In genomic region chr6:149186873-149187272, GRCh38 we compare ENCODE assay signal across 11 cellular contexts.
"Had no signal": no experiment of that assay in that cellular context is flagged by ENCODE, and none has a peak within 500 bp of the region (broad histone marks: within the 10 kb centered on the region; RNA-seq: fewer than 3 reads in every experiment).

No MANE protein-coding gene starts in this region.

- H3K4me1 ChIP-seq: HAP-1 had no signal

- DNase-seq: GM23248, GOT3, H7, H9, HCEC 1CT, HFFc6 had no signal

- H3K4me2 ChIP-seq: GM23338 had no signal

- H3K9ac ChIP-seq: GM23248 had no signal

- H3K36me3 ChIP-seq: HAP-1 had no signal

- H3K27ac ChIP-seq: GM23248 had no signal

- ATAC-seq: GM23338, HCT116 had no signal

- H2AFZ ChIP-seq: GM23248, GM23338 had no signal

- H3K27ac Mint-ChIP-seq: GM23338, H9, HFFc6 had no signal

- H3K4me3 ChIP-seq: GM23248, GM23338, HAP-1 had no signal

- FAIRE-seq: H1, H54 had no signal

- H3K9me3 ChIP-seq: HAP-1 had no signal

- H3K4me3 Mint-ChIP-seq: GM23338, H9, HFFc6 had no signal
